9 cellular contexts compared by ENCODE assay signal in genomic region chr12:6614513-6615177, GRCh38. TPM values are rescaled to one million over a fixed set of nuclear protein-coding genes. Genes with fewer than 3 reads are reported as not detected.
DNase-seq lines count a peak whose midpoint lies in the region; ATAC-seq lines count a peak whose summit lies in the region.
"Had no signal": no experiment of that assay in that cellular context is flagged by ENCODE, and none has a peak within 500 bp of the region (broad histone marks: within the 10 kb centered on the region; RNA-seq: fewer than 3 reads in every experiment).

No MANE protein-coding gene starts in this region.

- H3K27ac Mint-ChIP-seq in activated T-helper 17 cell treated with anti-CD3 and anti-CD28 coated beads, Interleukin-2, amount 50 U/mL, for 72 hours: peak overlapping the region; percentile 68
- peak overlapping the region; percentile 84 to 97 (median 91) for H3K27ac Mint-ChIP-seq in immature natural killer cell
- peak overlapping the region; percentile 94 for H3K27ac Mint-ChIP-seq in stimulated activated naive B cell treated with anti-CD40 and anti-IgM and Interleukin-4, amounts not matched to agents 10 μg/mL and 1 μg/mL and 100 μg/mL, for 72 hours

- H3K27me3 Mint-ChIP-seq in activated T-helper 17 cell treated with anti-CD3 and anti-CD28 coated beads, Interleukin-2, amount 50 U/mL, for 72 hours: no peaks in the 10 kb centered on the region
- H3K27me3 Mint-ChIP-seq in immature natural killer cell (ENCODE audit: low read depth in 3 of 3): peaks cover 7 to 21% (median 13%) of the 10 kb centered on the region in 3 donors
- H3K27me3 Mint-ChIP-seq in stimulated activated naive B cell treated with anti-CD40 and anti-IgM and Interleukin-4, amounts not matched to agents 10 μg/mL and 1 μg/mL and 100 μg/mL, for 72 hours: no peaks in the 10 kb centered on the region

- DNase-seq in DMS53 (lab: John Stamatoyannopoulos, UW) (peak; percentile 51), DMS53 treated with DMSO at 0.1 percent for 48 hours (lab: John Stamatoyannopoulos, UW; ENCODE audit: unreplicated experiment) (no peak), immature natural killer cell (no peak), SHP77 treated with DMSO at 0.1 percent for 48 hours (lab: John Stamatoyannopoulos, UW) (no peak), SKM-1 (lab: John Stamatoyannopoulos, UW; ENCODE audit: unreplicated experiment) (no peak)
- DNase-seq in stimulated activated naive B cell treated with anti-CD40 and anti-IgM and Interleukin-4, amounts not matched to agents 10 μg/mL and 1 μg/mL and 100 μg/mL, for 72 hours: no peak
- DNase-seq in stimulated activated naive CD4-positive, alpha-beta T cell treated with Interleukin-2 at 50 U/mL for 16 hours (lab: John Stamatoyannopoulos, UW): no peak

- H3K9me3 Mint-ChIP-seq in activated T-helper 17 cell treated with anti-CD3 and anti-CD28 coated beads, Interleukin-2, amount 50 U/mL, for 72 hours: no peaks in the 10 kb centered on the region
- H3K9me3 Mint-ChIP-seq in immature natural killer cell: no peaks in the 10 kb centered on the region
- no peaks in the 10 kb centered on the region for H3K9me3 Mint-ChIP-seq in stimulated activated naive B cell treated with anti-CD40 and anti-IgM and Interleukin-4, amounts not matched to agents 10 μg/mL and 1 μg/mL and 100 μg/mL, for 72 hours

- no peaks in the 10 kb centered on the region for H3K36me3 Mint-ChIP-seq in activated T-helper 17 cell treated with anti-CD3 and anti-CD28 coated beads, Interleukin-2, amount 50 U/mL, for 72 hours (ENCODE audit: low read depth)
- H3K36me3 Mint-ChIP-seq in immature natural killer cell: peaks cover 4 to 7% (median 5%) of the 10 kb centered on the region in 3 donors
- peaks cover 4 to 9% of the 10 kb centered on the region in 2 donors for H3K36me3 Mint-ChIP-seq in stimulated activated naive B cell treated with anti-CD40 and anti-IgM and Interleukin-4, amounts not matched to agents 10 μg/mL and 1 μg/mL and 100 μg/mL, for 72 hours

- no peak for ATAC-seq in activated T-helper 17 cell treated with anti-CD3 and anti-CD28 coated beads, Interleukin-2, amount 50 U/mL, for 72 hours (replicated peaks)
- ATAC-seq in stimulated activated naive B cell treated with anti-CD40 and anti-IgM and Interleukin-4, amounts not matched to agents 10 μg/mL and 1 μg/mL and 100 μg/mL, for 72 hours (replicated peaks): no peak

- H3K4me1 Mint-ChIP-seq in activated T-helper 17 cell treated with anti-CD3 and anti-CD28 coated beads, Interleukin-2, amount 50 U/mL, for 72 hours: peaks cover 21% of the 10 kb centered on the region
- H3K4me1 Mint-ChIP-seq in immature natural killer cell: peaks cover 48 to 54% of the 10 kb centered on the region in 2 donors
- H3K4me1 Mint-ChIP-seq in stimulated activated naive B cell treated with anti-CD40 and anti-IgM and Interleukin-4, amounts not matched to agents 10 μg/mL and 1 μg/mL and 100 μg/mL, for 72 hours: peaks cover 51 to 57% of the 10 kb centered on the region in 2 donors

- no peak overlapping the region for H3K4me3 Mint-ChIP-seq in activated T-helper 17 cell treated with anti-CD3 and anti-CD28 coated beads, Interleukin-2, amount 50 U/mL, for 72 hours
- H3K4me3 Mint-ChIP-seq in immature natural killer cell: peak overlapping the region in 4 of 5 donors; percentile 51 to 73 (median 59)
- peak overlapping the region in 1 of 2 donors; percentile 30 for H3K4me3 Mint-ChIP-seq in stimulated activated naive B cell treated with anti-CD40 and anti-IgM and Interleukin-4, amounts not matched to agents 10 μg/mL and 1 μg/mL and 100 μg/mL, for 72 hours

RNA-seq across cellular contexts. Expression of gene CHD4, which starts 7.5 kb away (rescaled TPM):
- 100 to 1,000 TPM; 267 to 285 TPM for total RNA-seq in activated T-helper 17 cell treated with anti-CD3 and anti-CD28 coated beads, Interleukin-2, amount 50 U/mL, for 72 hours
- polyA plus RNA-seq in immature natural killer cell: 10 to 100 TPM; 13.6 to 59.5 (median 20.7) TPM

RNA-seq across cellular contexts. Expression of gene LPAR5, which starts 21.1 kb away (rescaled TPM):
- total RNA-seq in activated T-helper 17 cell treated with anti-CD3 and anti-CD28 coated beads, Interleukin-2, amount 50 U/mL, for 72 hours: 1 to 10 TPM; 3.1 to 4.5 TPM
- 10 to 100 TPM in 2 of 3 donors, 1 to 10 TPM in 1; 9.6 to 36.1 (median 11.6) TPM for polyA plus RNA-seq in immature natural killer cell
- total RNA-seq: myocyte had no signal

RNA-seq across cellular contexts. Expression of gene ACRBP, which starts 32.6 kb away (rescaled TPM):
- total RNA-seq in activated T-helper 17 cell treated with anti-CD3 and anti-CD28 coated beads, Interleukin-2, amount 50 U/mL, for 72 hours: 1 to 10 TPM in 1 of 2 donors, under 1 TPM in 1; 0.78 to 2.6 TPM
- polyA plus RNA-seq in immature natural killer cell: 10 to 100 TPM in 1 of 3 donors, 1 to 10 TPM in 1, not detected in 1; 4.2 to 10.2 TPM

RNA-seq across cellular contexts. Expression of gene NOP2, which starts 46.6 kb away (rescaled TPM):
- total RNA-seq in activated T-helper 17 cell treated with anti-CD3 and anti-CD28 coated beads, Interleukin-2, amount 50 U/mL, for 72 hours: 100 to 1,000 TPM in 1 of 2 donors, 10 to 100 TPM in 1; 61.6 to 133 TPM
- polyA plus RNA-seq in immature natural killer cell: 10 to 100 TPM; 11.3 to 30.8 (median 18.0) TPM

RNA-seq across cellular contexts. Expression of gene ING4, which starts 48.3 kb away (rescaled TPM):
- total RNA-seq in activated T-helper 17 cell treated with anti-CD3 and anti-CD28 coated beads, Interleukin-2, amount 50 U/mL, for 72 hours: 10 to 100 TPM; 13.4 to 25.6 TPM
- polyA plus RNA-seq in immature natural killer cell: 100 to 1,000 TPM in 1 of 3 donors, 10 to 100 TPM in 2; 60.7 to 156 (median 93.9) TPM
